In genomic region chr16:38941-39892, GRCh38 we compare ENCODE assay signal across 8 cellular contexts.
DNase-seq lines count a peak whose midpoint lies in the region; ATAC-seq and FAIRE-seq lines count a peak whose summit lies in the region.

No MANE protein-coding gene starts in this region.

- FAIRE-seq in GM19239 (lab: Jason Lieb, UNC): no peak

- DNase-seq in GM19239 (ENCODE audit: insufficient read length, low spot score) (peak; percentile 86), SKM-1 (lab: John Stamatoyannopoulos, UW; ENCODE audit: unreplicated experiment) (peak; percentile 19), foreskin melanocyte (no peak), iPS-NIHi11 (ENCODE audit: low spot score) (no peak), hippocampal formation (lab: John Stamatoyannopoulos, UW) (no peak)
- DNase-seq in central memory CD4-positive, alpha-beta T cell: peak; percentile 49
- peak; percentile 15 to 44 for DNase-seq in stimulated activated CD8-positive, alpha-beta memory T cell treated with anti-CD3 and anti-CD28 coated beads, Interleukin-7, amount 100 ng/mL, for 48 hours (ENCODE audit: extremely low read depth in 1 of 2, low read depth in 1 of 2)

- ATAC-seq in HG03103 (IDR thresholded peaks at IDR 0.05; ENCODE audit: low read depth, unreplicated experiment): peak; percentile 69

Comparison
In these comparisons a context has a peak if more than half of its experiments do, and no peak if none do; other contexts are left out.
1. DNase-seq: peak in GM19239 (single experiment), SKM-1 (single experiment), central memory CD4-positive, alpha-beta T cell (single experiment) and stimulated activated CD8-positive, alpha-beta memory T cell treated with anti-CD3 and anti-CD28 coated beads, Interleukin-7, amount 100 ng/mL, for 48 hours (2 of 2); none in foreskin melanocyte (single experiment), iPS-NIHi11 (single experiment) and hippocampal formation (0 of 2).